11 cellular contexts compared by ENCODE assay signal in the genomic region with DNA sequence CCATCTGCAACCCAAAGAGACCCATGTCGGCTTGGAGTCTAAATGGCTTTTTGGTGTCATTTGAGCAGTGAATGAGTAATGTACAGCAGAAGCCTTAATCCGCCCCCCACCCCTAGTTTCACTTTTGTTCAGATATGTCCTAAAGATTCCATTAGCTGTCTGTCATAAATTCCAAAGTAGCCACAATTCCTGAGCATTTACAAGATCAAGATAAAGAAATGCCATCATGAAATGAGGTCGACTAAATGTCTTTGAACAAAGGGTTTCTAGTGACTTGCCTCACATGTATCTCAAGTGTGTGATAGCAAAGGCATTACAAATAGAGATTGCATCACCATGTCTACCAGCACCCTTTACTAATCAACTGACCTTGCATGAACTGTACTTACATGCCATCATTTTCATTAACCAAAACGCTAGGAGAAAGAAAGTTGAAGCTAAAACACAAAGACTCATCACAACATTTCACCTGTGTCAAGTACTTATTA.
DNase-seq lines count a peak whose midpoint lies in the region; ATAC-seq, FAIRE-seq and TF ChIP-seq lines count a peak whose summit lies in the region.
"Had no signal": no experiment of that assay in that cellular context is flagged by ENCODE, and none has a peak within 500 bp of the region (broad histone marks: within the 10 kb centered on the region; RNA-seq: fewer than 3 reads in every experiment).

No MANE protein-coding gene starts in this region.

- DNase-seq in stimulated activated CD4-positive, alpha-beta T cell treated with anti-CD3 and anti-CD28 coated beads, Interleukin-1b, Interleukin-23, amount 100 ng/mL, for 48 hours, result peak; percentile 25
- no peak for DNase-seq in stimulated activated CD4-positive, alpha-beta T cell treated with anti-CD3 and anti-CD28 coated beads, Interleukin-12 subunit alpha, Interleukin-12 subunit beta, amount 100 ng/mL, for 4 hours
- no peak for DNase-seq in left ventricle myocardium superior
- peak; percentile 80 for DNase-seq in urothelium cell line (ENCODE audit: low spot score)
- no peak for DNase-seq in GM13977 (ENCODE audit: low spot score)
- DNase-seq: activated B cell treated with CpG ODN at 0.5 μM for 24 hours, nucleus accumbens had no signal

- peak overlapping the region; percentile 97; the same call in 1 of the 2 replicates for H3K27ac ChIP-seq in VCaP
- H3K27ac ChIP-seq: suprapubic skin had no signal

- no peak for FAIRE-seq in urothelium cell line (lab: Jason Lieb, UNC)

- in situ Hi-C loops in GM13977 (cut with MboI; ENCODE audit: low pct_unique_long_range_greater_than_20kb, low sequenced_read_pairs, unreplicated experiment), result no loop called here

- TF ChIP-seq CTCF in VCaP (conservative IDR thresholded peaks at IDR 0.05) (no peak), GM13977 (IDR thresholded peaks at IDR 0.05; ENCODE audit: extremely low read depth, insufficient read depth, missing control alignments) (no peak)

- ATAC-seq in left ventricle myocardium superior (peak; percentile 54), GM21390 (IDR thresholded peaks at IDR 0.05; ENCODE audit: unreplicated experiment) (no peak), GM18858 (IDR thresholded peaks at IDR 0.05; ENCODE audit: unreplicated experiment) (no peak)

- intact Hi-C loops in left ventricle myocardium superior (cut with micrococcal nuclease), result loop anchor here (5.0 kb wide), 1 partner anchor 127 kb away; no protein-coding TSS in a partner anchor

Comparison
In these comparisons a context has a peak if more than half of its experiments do, and no peak if none do; other contexts are left out.
1. DNase-seq: peak in stimulated activated CD4-positive, alpha-beta T cell treated with anti-CD3 and anti-CD28 coated beads, Interleukin-1b, Interleukin-23, amount 100 ng/mL, for 48 hours (single experiment) and urothelium cell line (single experiment); none in stimulated activated CD4-positive, alpha-beta T cell treated with anti-CD3 and anti-CD28 coated beads, Interleukin-12 subunit alpha, Interleukin-12 subunit beta, amount 100 ng/mL, for 4 hours (single experiment), left ventricle myocardium superior (single experiment) and GM13977 (single experiment).